18 cellular contexts compared by ENCODE assay signal in genomic region chr4:102511830-102512605, GRCh38.
"Had no signal": no experiment of that assay in that cellular context is flagged by ENCODE, and none has a peak within 500 bp of the region (broad histone marks: within the 10 kb centered on the region; RNA-seq: fewer than 3 reads in every experiment).

No MANE protein-coding gene starts in this region.

- ATAC-seq: left cardiac atrium had no signal

- H3K4me3 Mint-ChIP-seq: activated T-helper 1 cell treated with anti-CD3 and anti-CD28 coated beads, Interleukin-12 subunit alpha, Interleukin-12 subunit beta, Interleukin-2, Interleukin-4 antibody, amounts not matched to agents 30 ng/mL and 10 ng/mL and 1 ng/mL, durations not matched to agents 14 hours and 24 hours and 36 hours; brain; dendritic cell treated with granulocyte-macrophage colony-stimulating factor and Interleukin-4, amounts not matched to agents 40 ng/mL and 50 ng/mL, for 4 days; immature natural killer cell had no signal

- H3K4me1 ChIP-seq: uterus had no signal

- H3K36me3 ChIP-seq: sigmoid colon, suprapubic skin, uterus had no signal

- H3K27ac ChIP-seq: sigmoid colon, suprapubic skin, uterus had no signal

- H3K4me3 ChIP-seq: lung, sigmoid colon, suprapubic skin, uterus had no signal

- H3K27me3 Mint-ChIP-seq: brain; dendritic cell treated with granulocyte-macrophage colony-stimulating factor and Interleukin-4, amounts not matched to agents 40 ng/mL and 50 ng/mL, for 4 days; naive B cell had no signal

- H3K9me3 ChIP-seq: sigmoid colon, uterus had no signal

- H3K27ac Mint-ChIP-seq: activated T-helper 1 cell treated with anti-CD3 and anti-CD28 coated beads, Interleukin-12 subunit alpha, Interleukin-12 subunit beta, Interleukin-2, Interleukin-4 antibody, amounts not matched to agents 30 ng/mL and 10 ng/mL and 1 ng/mL, durations not matched to agents 14 hours and 24 hours and 36 hours; brain; dendritic cell treated with granulocyte-macrophage colony-stimulating factor and Interleukin-4, amounts not matched to agents 40 ng/mL and 50 ng/mL, for 4 days; immature natural killer cell had no signal

- H3K27me3 ChIP-seq: sigmoid colon, suprapubic skin, uterus had no signal

- DNase-seq: activated CD4-positive, alpha-beta T cell treated with anti-CD3 and anti-CD28 coated beads for 1 hour; activated CD4-positive, alpha-beta T cell treated with anti-CD3 and anti-CD28 coated beads, Interleukin-2, amount 50 U/mL, for 48 hours; activated CD8-positive, alpha-beta memory T cell treated with anti-CD3 and anti-CD28 coated beads, Interleukin-2, amount 50 U/mL, for 4 hours; activated naive CD4-positive, alpha-beta T cell treated with Interleukin-2 at 50 U/mL for 16 hours; glutamatergic neuron; immature natural killer cell; left cardiac atrium; naive B cell; sigmoid colon; stimulated activated CD4-positive, alpha-beta T cell treated with anti-CD3 and anti-CD28 coated beads, Interleukin-2, amount 100 ng/mL, for 24 hours; stimulated activated naive CD4-positive, alpha-beta T cell; T1000; uterus had no signal
